18 cellular contexts compared by ENCODE assay signal in genomic region chr2:240896394-240896793, GRCh38. TPM values are rescaled to one million over a fixed set of nuclear protein-coding genes. Genes with fewer than 3 reads are reported as not detected.
DNase-seq lines count a peak whose midpoint lies in the region; ATAC-seq and TF ChIP-seq lines count a peak whose summit lies in the region.
"Had no signal": no experiment of that assay in that cellular context is flagged by ENCODE, and none has a peak within 500 bp of the region (broad histone marks: within the 10 kb centered on the region; RNA-seq: fewer than 3 reads in every experiment).

No MANE protein-coding gene starts in this region.

- TF ChIP-seq CTCF in C4-2B (conservative IDR thresholded peaks at IDR 0.05) (no peak), Panc1 (IDR thresholded peaks at IDR 0.05) (no peak)

- H3K4me1 ChIP-seq in Panc1 (ENCODE audit: control insufficient read depth, insufficient read depth, low read length) (peaks cover 6% of the 10 kb centered on the region), aorta (ENCODE audit: control insufficient read depth in 1 of 2, insufficient read depth in 2 of 2, low read length in 2 of 2) (no peaks in the 10 kb centered on the region)

- intact Hi-C loops in Panc1 (cut with micrococcal nuclease; ENCODE audit: unreplicated experiment) (no loop called here), aorta (cut with DNase I) (no loop called here)

- peak overlapping the region; percentile 76 for H3K27ac ChIP-seq in C4-2B
- no peak overlapping the region for H3K27ac ChIP-seq in Panc1 (ENCODE audit: low read length)
- peak overlapping the region in 16 of 21 experiments; percentile 18 to 83 (median 68) for H3K27ac ChIP-seq in skin epidermis
- H3K27ac ChIP-seq in aorta (ENCODE audit: low read depth in 1 of 2, low read length in 2 of 2), result no peak overlapping the region

- CTCF ChIA-PET in Panc1 (lab: Charles Lee), result no interaction called here

- WGBS in aorta, 2 donors, result 67 to 68% methylated on average over 7 of the region's 7 CpGs

- no peaks in the 10 kb centered on the region for H3K36me3 ChIP-seq in Panc1 (ENCODE audit: control insufficient read depth, insufficient read depth, low read length)
- H3K36me3 ChIP-seq in aorta (ENCODE audit: control insufficient read depth in 1 of 2, insufficient read depth in 2 of 2, low read length in 1 of 2), result no peaks in the 10 kb centered on the region

- H3K9me3 ChIP-seq in Panc1 (ENCODE audit: control insufficient read depth, insufficient read depth, low read depth, low read length), result no peaks in the 10 kb centered on the region
- no peaks in the 10 kb centered on the region for H3K9me3 ChIP-seq in aorta (ENCODE audit: control insufficient read depth, low read length)

- in situ Hi-C loops in Panc1 (cut with HindIII; ENCODE audit: low pct_unique_long_range_greater_than_20kb, low sequenced_read_pairs), result no loop called here

- POLR2A ChIA-PET in Panc1 (lab: Charles Lee), result no interaction called here

- BruUV-seq in Panc1 (replicated peaks; lab: Mats Ljungman, UMichigan), result no TSS peak

- no peak for DNase-seq in Panc1 (ENCODE audit: low read depth, low spot score)
- no peak for DNase-seq in left lobe of liver (ENCODE audit: low spot score)
- no peak for DNase-seq in cerebellar cortex (ENCODE audit: low spot score)
- DNase-seq in aorta, result no peak
- no peak for DNase-seq in AML-193 (lab: John Stamatoyannopoulos, UW)
- no peak for DNase-seq in SK-N-DZ (ENCODE audit: low spot score)
- DNase-seq: HFFc6, IMR-90, Kasumi-1, MM.1S, NCI-H1092 treated with DMSO at 0.1 percent for 48 hours, NCI-H2107, NCI-H226, NCI-H524 treated with DMSO at 0.1 percent for 48 hours had no signal

- no peaks in the 10 kb centered on the region for H3K27me3 ChIP-seq in Panc1 (ENCODE audit: control insufficient read depth, insufficient read depth, low read length)
- H3K27me3 ChIP-seq in aorta (ENCODE audit: control insufficient read depth in 1 of 2, insufficient read depth in 2 of 2, low read length in 1 of 2), result no peaks in the 10 kb centered on the region

- ATAC-seq in Panc1 (0 out of 2 replicates have a peak, but pooled peaks have one; percentile 4), left lobe of liver (peak; percentile 2), aorta (ENCODE audit: low FRiP score) (no peak)

- H3K4me3 ChIP-seq in Panc1 (ENCODE audit: low read depth in 2 of 2, low read length in 2 of 2), result no peak overlapping the region
- H3K4me3 ChIP-seq in skin epidermis, result peak overlapping the region in 6 of 7 experiments; percentile 3 to 28 (median 14)
- H3K4me3 ChIP-seq in aorta (ENCODE audit: low read length in 2 of 2), result no peak overlapping the region

RNA-seq across cellular contexts. Expression of gene MAB21L4, which starts 0.4 kb away (rescaled TPM):
- total RNA-seq in Panc1 (2021; ENCODE audit: unreplicated experiment), result 0.21 TPM
- polyA plus RNA-seq in Panc1 (2012; ENCODE audit: insufficient read length), result not detected
- 19.3 TPM for total RNA-seq in left lobe of liver
- not detected for total RNA-seq in aorta
- 1 to 10 TPM in 1 of 2 donors, not detected in 1; 5.5 TPM for polyA plus RNA-seq in aorta
- polyA plus RNA-seq in SK-N-DZ (2014; cell fraction: cytosol; rRNA removed), result 0.08 TPM in 1 of 2 replicates, not detected in the other
- 0.57 and 1.2 TPM in 2 replicates for polyA plus RNA-seq in SK-N-DZ (2014; cell fraction: nucleus; rRNA removed)
- total RNA-seq: H4, HFFc6, IMR-90 had no signal
- polyA plus RNA-seq: CD14-positive monocyte, IMR-90 had no signal

RNA-seq across cellular contexts. Expression of gene CROCC2, which starts 9.7 kb away (rescaled TPM):
- total RNA-seq in Panc1 (2021; ENCODE audit: unreplicated experiment) (0.23 TPM), left lobe of liver (0.05 TPM), aorta (under 1 TPM; 0.13 to 0.45 TPM)
- polyA plus RNA-seq in Panc1 (2012; ENCODE audit: insufficient read length), result 0.08 TPM
- not detected for polyA plus RNA-seq in aorta
- not detected in 2 replicates for polyA plus RNA-seq in SK-N-DZ (2014; cell fraction: cytosol; rRNA removed)
- not detected in 2 replicates for polyA plus RNA-seq in SK-N-DZ (2014; cell fraction: nucleus; rRNA removed)
- total RNA-seq: H4, HFFc6, IMR-90 had no signal
- polyA plus RNA-seq: CD14-positive monocyte, IMR-90 had no signal

RNA-seq across cellular contexts. Expression of gene AGXT, which starts 27.8 kb away (rescaled TPM):
- total RNA-seq in Panc1 (2021; ENCODE audit: unreplicated experiment) (0.36 TPM), left lobe of liver (1,805 TPM), aorta (not detected)
- polyA plus RNA-seq in Panc1 (2012; ENCODE audit: insufficient read length), result not detected
- polyA plus RNA-seq in aorta, result not detected
- 0.10 TPM in 1 of 2 replicates, not detected in the other for polyA plus RNA-seq in SK-N-DZ (2014; cell fraction: cytosol; rRNA removed)
- not detected in 2 replicates for polyA plus RNA-seq in SK-N-DZ (2014; cell fraction: nucleus; rRNA removed)
- total RNA-seq: H4, HFFc6, IMR-90 had no signal
- polyA plus RNA-seq: CD14-positive monocyte, IMR-90 had no signal

Comparison
In these comparisons a context has a peak if more than half of its experiments do, and no peak if none do; other contexts are left out.
1. H3K27ac ChIP-seq: peak in C4-2B (single experiment) and skin epidermis (16 of 21); none in Panc1 (single experiment) and aorta (0 of 2).
2. H3K4me3 ChIP-seq: peak in skin epidermis (6 of 7); none in Panc1 (0 of 2) and aorta (0 of 2).
3. RNA of gene MAB21L4, which starts 0.4 kb away (total RNA-seq): 19.3 TPM in left lobe of liver (single experiment); 0.21 TPM in Panc1 (single experiment) and not detected in aorta; every median in the first group is over 10 times any median in the second.
4. RNA of gene AGXT, which starts 27.8 kb away (total RNA-seq): 1,805 TPM in left lobe of liver (single experiment); 0.36 TPM in Panc1 (single experiment) and not detected in aorta; every median in the first group is over 1,000 times any median in the second.